In genomic region chr1:14887044-14887443, GRCh38 we compare ENCODE assay signal across 8 cellular contexts.
"Had no signal": no experiment of that assay in that cellular context is flagged by ENCODE, and none has a peak within 500 bp of the region (broad histone marks: within the 10 kb centered on the region; RNA-seq: fewer than 3 reads in every experiment).

No MANE protein-coding gene starts in this region.

- H3K4me3 Mint-ChIP-seq: GM23338, HFFc6 had no signal

- ATAC-seq: GM23338, HCT116, K562 had no signal

- H3K9me3 ChIP-seq: HAP-1 had no signal

- H3K36me3 ChIP-seq: HAP-1 had no signal

- H2AFZ ChIP-seq: GM23338 had no signal

- H3K4me3 ChIP-seq: GM23338, HAP-1, K562 had no signal

- H3K4me2 ChIP-seq: GM23338 had no signal

- H3K9me3 Mint-ChIP-seq: GM23338, HFFc6 had no signal

- DNase-seq: H7, HFFc6, IMR-90, KG1 had no signal
